30 cellular contexts compared by ENCODE assay signal in the genomic region with DNA sequence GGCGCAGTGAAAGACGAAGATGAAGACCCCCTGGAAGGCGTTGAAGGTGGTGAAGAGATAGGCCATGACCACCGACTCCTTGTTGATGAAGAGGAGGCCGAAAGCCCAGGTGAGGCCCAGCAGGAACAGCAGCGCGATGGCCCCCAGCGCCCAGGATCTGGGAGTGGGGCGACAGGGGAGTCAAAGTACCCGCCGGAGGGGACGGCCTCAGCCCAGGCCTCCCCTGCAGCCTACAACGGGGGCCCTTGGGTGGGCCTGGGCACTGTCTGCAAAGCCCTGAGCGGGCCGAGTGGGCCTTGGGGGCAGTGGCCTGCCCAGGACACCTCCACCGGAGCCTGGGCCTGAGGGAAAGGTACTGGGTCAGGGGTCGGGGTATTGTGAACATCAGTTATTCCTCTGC.
"Had no signal": no experiment of that assay in that cellular context is flagged by ENCODE, and none has a peak within 500 bp of the region (broad histone marks: within the 10 kb centered on the region; RNA-seq: fewer than 3 reads in every experiment).

No MANE protein-coding gene starts in this region.

- H3K27ac ChIP-seq: brain microvascular endothelial cell, coronary artery had no signal

- FAIRE-seq: astrocyte, bronchial epithelial cell, frontal cortex had no signal

- H3K4me3 Mint-ChIP-seq: activated CD4-positive, alpha-beta memory T cell treated with anti-CD3 and anti-CD28 coated beads, Interleukin-2, amount 10 ng/mL, durations not matched to agents 7 days and 5 days; activated CD4-positive, alpha-beta T cell treated with anti-CD3 and anti-CD28 coated beads, Interleukin-2, amount 10 ng/mL, durations not matched to agents 7 days and 5 days; activated naive CD8-positive, alpha-beta T cell; activated T-cell treated with anti-CD3 and anti-CD28 coated beads, Interleukin-2, amount 50 U/mL, for 24 hours; activated T-cell treated with anti-CD3 and anti-CD28 coated beads, Interleukin-2, amount 50 U/mL, for 72 hours; activated T-helper 17 cell treated with anti-CD3 and anti-CD28 coated beads, Interleukin-2, amount 50 U/mL, for 72 hours; central memory CD8-positive, alpha-beta T cell had no signal

- H3K4me3 ChIP-seq: coronary artery had no signal

- H3K27me3 ChIP-seq: brain microvascular endothelial cell had no signal

- H3K4me1 Mint-ChIP-seq: central memory CD8-positive, alpha-beta T cell had no signal

- DNase-seq: activated CD4-positive, alpha-beta memory T cell treated with anti-CD3 and anti-CD28 coated beads, Interleukin-2, amount 10 ng/mL, durations not matched to agents 7 days and 5 days; activated CD4-positive, alpha-beta T cell treated with anti-CD3 and anti-CD28 coated beads for 1 hour; activated CD4-positive, alpha-beta T cell treated with anti-CD3 and anti-CD28 coated beads for 4 hours; activated CD4-positive, alpha-beta T cell treated with anti-CD3 and anti-CD28 coated beads, Interleukin-2, amount 10 ng/mL, durations not matched to agents 7 days and 5 days; activated CD4-positive, alpha-beta T cell treated with anti-CD3 and anti-CD28 coated beads, Interleukin-2, amount 50 U/mL, for 4 hours; activated CD8-positive, alpha-beta memory T cell treated with anti-CD3 and anti-CD28 coated beads, Interleukin-2, amount 50 U/mL, for 48 hours; activated effector memory CD4-positive, alpha-beta T cell treated with Interleukin-2 at 50 U/mL for 16 hours; activated gamma-delta T cell treated with Interleukin-2 at 50 U/mL for 16 hours; activated naive CD4-positive, alpha-beta T cell treated with anti-CD3 and anti-CD28 coated beads, Interleukin-2, amount 50 U/mL, for 16 hours; activated naive CD4-positive, alpha-beta T cell treated with Interleukin-2 at 50 U/mL for 16 hours; activated T-cell treated with anti-CD3 and anti-CD28 coated beads for 4 hours; activated T-cell treated with anti-CD3 and anti-CD28 coated beads, Interleukin-2, amount 50 U/mL, for 24 hours; activated T-cell treated with anti-CD3 and anti-CD28 coated beads, Interleukin-2, amount 50 U/mL, for 72 hours; amniotic stem cell; anterior cingulate cortex; brain microvascular endothelial cell; dermis blood vessel endothelial cell; effector CD4-positive, alpha-beta T cell; foreskin fibroblast; head of caudate nucleus; T-helper 1 cell; T-helper 2 cell had no signal

- ATAC-seq: activated T-cell treated with anti-CD3 and anti-CD28 coated beads, Interleukin-2, amount 50 U/mL, for 72 hours; activated T-helper 17 cell treated with anti-CD3 and anti-CD28 coated beads, Interleukin-2, amount 50 U/mL, for 72 hours; esophagus mucosa had no signal

- H3K27ac Mint-ChIP-seq: activated CD4-positive, alpha-beta memory T cell treated with anti-CD3 and anti-CD28 coated beads, Interleukin-2, amount 10 ng/mL, durations not matched to agents 7 days and 5 days; activated CD4-positive, alpha-beta T cell treated with anti-CD3 and anti-CD28 coated beads, Interleukin-2, amount 10 ng/mL, durations not matched to agents 7 days and 5 days; activated naive CD8-positive, alpha-beta T cell; activated T-cell treated with anti-CD3 and anti-CD28 coated beads, Interleukin-2, amount 50 U/mL, for 24 hours; activated T-cell treated with anti-CD3 and anti-CD28 coated beads, Interleukin-2, amount 50 U/mL, for 72 hours; activated T-helper 17 cell treated with anti-CD3 and anti-CD28 coated beads, Interleukin-2, amount 50 U/mL, for 72 hours had no signal

- H3K36me3 Mint-ChIP-seq: activated naive CD8-positive, alpha-beta T cell had no signal

- H3K27me3 Mint-ChIP-seq: activated CD4-positive, alpha-beta memory T cell treated with anti-CD3 and anti-CD28 coated beads, Interleukin-2, amount 10 ng/mL, durations not matched to agents 7 days and 5 days; activated CD4-positive, alpha-beta T cell treated with anti-CD3 and anti-CD28 coated beads, Interleukin-2, amount 10 ng/mL, durations not matched to agents 7 days and 5 days; activated naive CD8-positive, alpha-beta T cell; activated T-cell treated with anti-CD3 and anti-CD28 coated beads, Interleukin-2, amount 50 U/mL, for 24 hours; activated T-helper 17 cell treated with anti-CD3 and anti-CD28 coated beads, Interleukin-2, amount 50 U/mL, for 72 hours; central memory CD8-positive, alpha-beta T cell had no signal

- H3K9me3 Mint-ChIP-seq: activated CD4-positive, alpha-beta memory T cell treated with anti-CD3 and anti-CD28 coated beads, Interleukin-2, amount 10 ng/mL, durations not matched to agents 7 days and 5 days; activated CD4-positive, alpha-beta T cell treated with anti-CD3 and anti-CD28 coated beads, Interleukin-2, amount 10 ng/mL, durations not matched to agents 7 days and 5 days; activated T-cell treated with anti-CD3 and anti-CD28 coated beads, Interleukin-2, amount 50 U/mL, for 24 hours; activated T-cell treated with anti-CD3 and anti-CD28 coated beads, Interleukin-2, amount 50 U/mL, for 72 hours; activated T-helper 17 cell treated with anti-CD3 and anti-CD28 coated beads, Interleukin-2, amount 50 U/mL, for 72 hours; central memory CD8-positive, alpha-beta T cell had no signal
